Comparison of ENCODE assay signal across 19 cellular contexts in the genomic region with DNA sequence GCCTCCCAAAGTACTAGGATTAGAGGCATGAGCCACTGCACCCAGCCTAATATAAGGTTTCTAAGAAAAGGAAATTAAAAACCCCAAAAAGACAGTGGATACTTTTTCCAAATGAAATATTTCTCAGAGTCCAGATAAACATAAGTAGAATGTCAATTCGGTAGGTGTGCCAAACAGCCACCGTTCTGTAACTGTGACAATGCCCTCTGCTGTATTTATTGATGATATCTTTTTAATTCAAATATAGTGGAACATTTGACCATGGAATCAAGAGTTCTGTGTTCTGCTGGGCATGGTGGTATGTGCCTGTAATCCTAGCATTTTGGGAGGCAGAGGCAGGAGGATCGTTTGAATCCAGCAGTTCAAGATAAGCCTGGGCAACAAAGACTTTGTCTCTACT.
"Had no signal": no experiment of that assay in that cellular context is flagged by ENCODE, and none has a peak within 500 bp of the region (broad histone marks: within the 10 kb centered on the region; RNA-seq: fewer than 3 reads in every experiment).

No MANE protein-coding gene starts in this region.

- H3K27ac ChIP-seq: SJSA1, SK-N-MC had no signal

- H3K9me3 ChIP-seq: SJSA1 had no signal

- DNase-seq: KBM-7, MM.1S, MV-4-11, NCI-H1048, NCI-H1105, NCI-H1417, NCI-H1436 treated with DMSO at 0.1 percent for 48 hours, NCI-H1694, NCI-H187 treated with DMSO at 0.1 percent for 48 hours, NCI-H2029 treated with DMSO at 0.1 percent for 48 hours, NCI-H2227 treated with DMSO at 0.1 percent for 48 hours, NCI-H524 treated with DMSO at 0.1 percent for 48 hours, NCI-H69, NCI-H774, Right ventricle myocardium superior, RPMI8226, SIG-M5 had no signal

- H3K4me3 ChIP-seq: SJSA1, SK-N-MC had no signal

- H3K27me3 ChIP-seq: SJSA1 had no signal
